ENCODE assay signal across 8 cellular contexts in the genomic region with DNA sequence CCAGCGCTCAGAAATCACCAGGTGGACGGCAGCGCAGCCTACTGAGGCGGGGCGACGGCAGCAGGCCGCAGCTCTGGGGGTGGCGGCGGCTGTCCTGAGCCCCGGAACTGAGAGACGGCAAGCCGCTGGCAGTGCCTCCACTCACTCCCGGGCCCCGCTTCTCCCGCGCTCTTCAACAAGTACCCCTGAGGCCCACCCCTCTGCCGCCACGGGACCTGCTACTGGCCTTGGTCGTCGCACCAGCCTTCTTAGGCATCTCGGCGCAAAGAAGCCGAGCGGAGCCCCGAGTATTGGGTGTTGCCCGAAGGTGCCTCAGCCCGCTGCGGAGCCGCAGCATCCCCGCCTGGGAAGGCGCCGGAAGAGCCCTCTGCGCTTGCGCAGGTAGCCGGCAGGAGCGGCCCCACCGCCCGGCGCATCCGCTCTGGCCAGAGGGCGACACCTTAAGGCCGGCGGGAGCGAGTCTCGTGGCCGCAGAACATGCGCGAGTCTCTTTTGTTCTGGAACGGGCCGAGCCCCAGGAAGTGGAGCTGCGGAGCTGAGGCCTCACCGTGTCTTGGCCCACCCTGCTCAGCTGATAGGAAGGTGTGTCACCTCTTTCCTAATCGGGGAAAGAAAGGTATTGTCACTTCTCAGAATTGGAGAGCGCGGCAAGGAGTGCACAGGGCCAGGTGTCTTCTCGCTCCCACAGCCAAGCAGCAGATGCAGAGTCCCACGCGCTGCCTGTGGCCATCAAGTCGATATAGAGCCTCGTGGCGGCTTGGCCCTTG. TPM values are rescaled to one million over a fixed set of nuclear protein-coding genes. Genes with fewer than 3 reads are reported as not detected.
A peak's percentile ranks its signal among the peaks of the same experiment; 100 is the strongest.
DNase-seq lines count a peak whose midpoint lies in the region; ATAC-seq and TF ChIP-seq lines count a peak whose summit lies in the region.

A gene (minus strand): TSS at position 369 of the 767 bp plus-strand sequence. CDS start 32 bp downstream, at position 337.

- no peaks in the 10 kb centered on the region for H3K27me3 ChIP-seq in heart left ventricle

- peaks cover 12% of the 10 kb centered on the region for H3K36me3 Mint-ChIP-seq in T-cell
- peaks cover 35% of the 10 kb centered on the region for H3K36me3 Mint-ChIP-seq in type B pancreatic cell

- intact Hi-C loops in heart left ventricle (cut with DNase I), result loop anchor here (1.0 to 10.0 kb wide), 9 partner anchors 53 to 477 kb away; a partner anchor contains a TSS
- intact Hi-C loops in posterior cingulate gyrus (cut with DNase I), result loop anchor here (1.0 to 10.0 kb wide), 4 partner anchors 56 to 261 kb away; a partner anchor contains a TSS

- H3K36me3 ChIP-seq in heart left ventricle, result peaks cover 0 to 53% (median 44%) of the 10 kb centered on the region in 9 donors

- peak in 1 of 2 donors; percentile 71 for TF ChIP-seq POLR2A in heart left ventricle (IDR thresholded peaks at IDR 0.05)

- H3K27ac Mint-ChIP-seq in T-cell (peak within 1 kb of the TSS; percentile 93 to 94), type B pancreatic cell (peak within 1 kb of the TSS; percentile 94)

- H3K27ac ChIP-seq in adipose tissue (ENCODE audit: low read depth, low read length) (peak within 1 kb of the TSS; percentile 12), heart left ventricle (peak within 1 kb of the TSS; percentile 14 to 90 (median 82))

- ATAC-seq in HG02798 (IDR thresholded peaks at IDR 0.05; ENCODE audit: poor library complexity, unreplicated experiment), result peak; percentile 88
- ATAC-seq in T-cell (replicated peaks in 1 of 4), result peak; percentile 87 to 90 (median 88)
- ATAC-seq in heart left ventricle, result peak; percentile 96 to 99 (median 98)

- WGBS in adipose tissue, 3 donors, result 1% methylated on average over 59 to 61 of the region's 61 CpGs
- 1 to 10% (median 1%) methylated on average over 17 to 61 of the region's 61 CpGs for WGBS in heart left ventricle, 4 donors

- CTCF ChIA-PET in T-cell (lab: Charles Lee), result interaction anchor here (0.7 to 2.3 kb wide), 7 partner anchors 9 to 481 kb away, joined by 3 to 18 read pairs (median 4); a partner anchor contains a TSS

- no peaks in the 10 kb centered on the region for H3K9me3 Mint-ChIP-seq in T-cell
- peaks cover 12% of the 10 kb centered on the region for H3K9me3 Mint-ChIP-seq in type B pancreatic cell

- H3K4me3 Mint-ChIP-seq in T-cell (peak within 1 kb of the TSS; percentile 87 to 99 (median 98)), type B pancreatic cell (peak within 1 kb of the TSS; percentile 97)

- in situ Hi-C loops in GM13976 (cut with MboI; ENCODE audit: low sequenced_read_pairs, unreplicated experiment), result no loop called here

- H3K27me3 Mint-ChIP-seq in T-cell (no peaks in the 10 kb centered on the region), type B pancreatic cell (no peaks in the 10 kb centered on the region)

- peaks cover 48 to 55% (median 54%) of the 10 kb centered on the region in 3 donors for H3K4me1 Mint-ChIP-seq in T-cell
- H3K4me1 Mint-ChIP-seq in type B pancreatic cell (ENCODE audit: unreplicated experiment), result peaks cover 27% of the 10 kb centered on the region

- TF ChIP-seq CTCF in GM13976 (IDR thresholded peaks at IDR 0.05; ENCODE audit: borderline replicate concordance, control extremely low read depth, extremely low read depth, insufficient read depth, missing control alignments) (peak; percentile 90), heart left ventricle (IDR thresholded peaks at IDR 0.05) (peak; percentile 41 to 87 (median 70)), type B pancreatic cell (conservative IDR thresholded peaks at IDR 0.05) (peak; percentile 57)

- DNase-seq in GM13976 (ENCODE audit: low spot score) (peak; percentile 95), NCI-H1417 (lab: John Stamatoyannopoulos, UW) (peak; percentile 82 to 97 (median 96)), T-cell (peak; percentile 65 to 88 (median 74)), heart left ventricle (peak; percentile 91 to 95 (median 94)), posterior cingulate gyrus (peak; percentile 83 to 98 (median 90)), type B pancreatic cell (ENCODE audit: extremely low spot score, unreplicated experiment) (peak; percentile 91)

- POLR2A ChIA-PET in T-cell (lab: Charles Lee), result interaction anchor here in 1 of 2 donors (0.6 to 0.7 kb wide), 2 partner anchors 29 to 228 kb away, joined by 3 read pairs; no protein-coding TSS in a partner anchor

- peak within 1 kb of the TSS; percentile 67 to 100 (median 89) for H3K4me3 ChIP-seq in heart left ventricle

- peaks cover 0 to 31% (median 21%) of the 10 kb centered on the region in 12 donors for H3K4me1 ChIP-seq in heart left ventricle

- no peaks in the 10 kb centered on the region for H3K9me3 ChIP-seq in heart left ventricle

RNA-seq across cellular contexts. Expression of the gene that starts here (rescaled TPM):
- total RNA-seq in T-cell (10 to 100 TPM; 13.8 to 40.5 (median 37.7) TPM), heart left ventricle (10 to 100 TPM in 5 of 9 donors, 1 to 10 TPM in 4; 6.0 to 17.0 (median 10.5) TPM), type B pancreatic cell (ENCODE audit: low replicate concordance) (20.8 and 26.8 TPM in 2 replicates)
- polyA plus RNA-seq in adipose tissue (10 to 100 TPM; 14.4 to 53.5 (median 33.6) TPM), heart left ventricle (1 to 10 TPM; 6.7 to 9.2 TPM)

Comparison
In these comparisons a context has a peak if more than half of its experiments do, and no peak if none do; other contexts are left out.
1. Peak in every context shown above with its lines: DNase-seq, ATAC-seq, H3K4me3 ChIP-seq and H3K27ac ChIP-seq.